ENCODE assay signal across 19 cellular contexts in the genomic region with DNA sequence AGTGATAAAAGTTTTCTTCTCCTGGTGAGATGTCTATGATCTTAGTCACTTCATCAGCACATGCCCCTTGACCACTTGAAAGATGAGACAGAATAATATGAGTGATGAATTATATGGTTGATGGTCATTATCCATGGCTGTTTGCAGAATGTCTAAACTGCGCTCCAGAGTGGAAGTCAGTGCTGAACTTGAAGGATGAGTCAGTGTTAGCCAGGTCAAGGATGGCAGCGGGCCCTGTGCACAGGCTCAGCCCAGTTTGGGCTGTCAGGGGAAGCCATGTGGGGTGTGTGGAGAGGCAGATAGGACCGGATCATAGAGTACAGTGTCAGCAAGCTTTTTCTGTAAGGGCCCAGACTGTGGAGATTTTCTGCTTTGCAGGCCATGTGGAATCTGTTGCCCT.
DNase-seq lines count a peak whose midpoint lies in the region; ATAC-seq, FAIRE-seq and TF ChIP-seq lines count a peak whose summit lies in the region.
"Had no signal": no experiment of that assay in that cellular context is flagged by ENCODE, and none has a peak within 500 bp of the region (broad histone marks: within the 10 kb centered on the region; RNA-seq: fewer than 3 reads in every experiment).

No MANE protein-coding gene starts in this region.

- peak overlapping the region; percentile 68 for H3K27ac Mint-ChIP-seq in activated T-helper 1 cell treated with anti-CD3 and anti-CD28 coated beads, Interleukin-12 subunit alpha, Interleukin-12 subunit beta, Interleukin-2, Interleukin-4 antibody, amounts not matched to agents 30 ng/mL and 10 ng/mL and 1 ng/mL, durations not matched to agents 14 hours and 24 hours and 36 hours
- H3K27ac Mint-ChIP-seq: IgD-negative memory B cell had no signal

- no peak overlapping the region for H3K4me3 Mint-ChIP-seq in activated T-helper 1 cell treated with anti-CD3 and anti-CD28 coated beads, Interleukin-12 subunit alpha, Interleukin-12 subunit beta, Interleukin-2, Interleukin-4 antibody, amounts not matched to agents 30 ng/mL and 10 ng/mL and 1 ng/mL, durations not matched to agents 14 hours and 24 hours and 36 hours
- H3K4me3 Mint-ChIP-seq: IgD-negative memory B cell had no signal

- H3K27ac ChIP-seq in ascending aorta (no peak overlapping the region), small intestine (ENCODE audit: low read depth in 1 of 2, low read length in 1 of 2) (no peak overlapping the region)
- H3K27ac ChIP-seq: body of pancreas, tibial nerve had no signal

- H3K27me3 ChIP-seq in ascending aorta = no peaks in the 10 kb centered on the region
- H3K27me3 ChIP-seq in small intestine (ENCODE audit: control insufficient read depth in 2 of 2, insufficient read depth in 2 of 2, low read length in 2 of 2) = no peaks in the 10 kb centered on the region
- H3K27me3 ChIP-seq: body of pancreas, tibial nerve had no signal

- no peaks in the 10 kb centered on the region for H3K4me1 Mint-ChIP-seq in activated T-helper 1 cell treated with anti-CD3 and anti-CD28 coated beads, Interleukin-12 subunit alpha, Interleukin-12 subunit beta, Interleukin-2, Interleukin-4 antibody, amounts not matched to agents 30 ng/mL and 10 ng/mL and 1 ng/mL, durations not matched to agents 14 hours and 24 hours and 36 hours (ENCODE audit: low read depth)
- H3K4me1 Mint-ChIP-seq: IgD-negative memory B cell had no signal

- no peaks in the 10 kb centered on the region for H3K4me1 ChIP-seq in ascending aorta
- H3K4me1 ChIP-seq in small intestine (ENCODE audit: control insufficient read depth in 2 of 2, insufficient read depth in 1 of 2, low read depth in 1 of 2, low read length in 1 of 2) = peaks cover 0 to 3% of the 10 kb centered on the region in 2 donors

- FAIRE-seq in small intestine (lab: Jason Lieb, UNC) = no peak
- FAIRE-seq: GM12892 had no signal

- H3K9me3 Mint-ChIP-seq in activated T-helper 1 cell treated with anti-CD3 and anti-CD28 coated beads, Interleukin-12 subunit alpha, Interleukin-12 subunit beta, Interleukin-2, Interleukin-4 antibody, amounts not matched to agents 30 ng/mL and 10 ng/mL and 1 ng/mL, durations not matched to agents 14 hours and 24 hours and 36 hours = no peaks in the 10 kb centered on the region
- H3K9me3 Mint-ChIP-seq: IgD-negative memory B cell had no signal

- no peaks in the 10 kb centered on the region for H3K9me3 ChIP-seq in ascending aorta
- no peaks in the 10 kb centered on the region for H3K9me3 ChIP-seq in small intestine (ENCODE audit: control insufficient read depth, low read depth)
- H3K9me3 ChIP-seq: body of pancreas, tibial nerve had no signal

- H3K4me3 ChIP-seq in ascending aorta (no peak overlapping the region), small intestine (ENCODE audit: low read depth in 1 of 2, low read length in 2 of 2) (no peak overlapping the region)
- H3K4me3 ChIP-seq: body of pancreas, tibial nerve had no signal

- no peak for TF ChIP-seq CTCF in ascending aorta (IDR thresholded peaks at IDR 0.05)

- ATAC-seq in HG03039 (IDR thresholded peaks at IDR 0.05; ENCODE audit: unreplicated experiment) = no peak
- ATAC-seq in HG02642 (IDR thresholded peaks at IDR 0.05; ENCODE audit: poor library complexity, unreplicated experiment) = no peak
- ATAC-seq: body of pancreas had no signal

- WGBS in small intestine, 3 donors = 91 to 95% (median 91%) methylated on average over 3 of the region's 3 CpGs

- no peaks in the 10 kb centered on the region for H3K27me3 Mint-ChIP-seq in activated T-helper 1 cell treated with anti-CD3 and anti-CD28 coated beads, Interleukin-12 subunit alpha, Interleukin-12 subunit beta, Interleukin-2, Interleukin-4 antibody, amounts not matched to agents 30 ng/mL and 10 ng/mL and 1 ng/mL, durations not matched to agents 14 hours and 24 hours and 36 hours (ENCODE audit: insufficient read depth)
- H3K27me3 Mint-ChIP-seq: IgD-negative memory B cell had no signal

- peaks cover 11 to 25% of the 10 kb centered on the region in 2 donors for H3K36me3 ChIP-seq in ascending aorta
- peaks cover 0 to 12% of the 10 kb centered on the region in 2 donors for H3K36me3 ChIP-seq in small intestine (ENCODE audit: control insufficient read depth in 2 of 2, insufficient read depth in 2 of 2, low read length in 2 of 2)

- intact Hi-C loops in activated T-helper 1 cell treated with anti-CD3 and anti-CD28 coated beads, Interleukin-12 subunit alpha, Interleukin-12 subunit beta, Interleukin-2, Interleukin-4 antibody, amounts not matched to agents 30 ng/mL and 10 ng/mL and 1 ng/mL, durations not matched to agents 14 hours and 24 hours and 36 hours (cut with micrococcal nuclease) = no loop called here
- intact Hi-C loops in ascending aorta (cut with DNase I) = no loop called here

- in situ Hi-C loops in ACHN (cut with HindIII; ENCODE audit: low pct_ligation_motif_present, low pct_unique_long_range_greater_than_20kb, low sequenced_read_pairs) = no loop called here

- peaks cover 15% of the 10 kb centered on the region for H3K36me3 Mint-ChIP-seq in activated T-helper 1 cell treated with anti-CD3 and anti-CD28 coated beads, Interleukin-12 subunit alpha, Interleukin-12 subunit beta, Interleukin-2, Interleukin-4 antibody, amounts not matched to agents 30 ng/mL and 10 ng/mL and 1 ng/mL, durations not matched to agents 14 hours and 24 hours and 36 hours (ENCODE audit: low read depth)

- DNase-seq in ACHN = peak; percentile 85
- DNase-seq in HCEC 1CT = peak; percentile 51
- DNase-seq in activated T-helper 1 cell treated with anti-CD3 and anti-CD28 coated beads, Interleukin-12 subunit alpha, Interleukin-12 subunit beta, Interleukin-2, Interleukin-4 antibody, amounts not matched to agents 30 ng/mL and 10 ng/mL and 1 ng/mL, durations not matched to agents 14 hours and 24 hours and 36 hours (ENCODE audit: low spot score) = no peak
- DNase-seq in glomerular visceral epithelial cell (ENCODE audit: extremely low spot score) = peak; percentile 93
- DNase-seq in ascending aorta (ENCODE audit: low spot score in 2 of 2) = no peak
- DNase-seq in small intestine = no peak
- DNase-seq: AML-193; body of pancreas; DND-41; effector memory CD4-positive, alpha-beta T cell; NCI-H1436; NCI-H524; RPMI8226; stimulated activated CD8-positive, alpha-beta memory T cell treated with anti-CD3 and anti-CD28 coated beads, Interleukin-4, amount 100 ng/mL, for 48 hours had no signal

Comparison
In these comparisons a context has a peak if more than half of its experiments do, and no peak if none do; other contexts are left out.
1. DNase-seq: peak in ACHN (single experiment), HCEC 1CT (single experiment) and glomerular visceral epithelial cell (single experiment); none in activated T-helper 1 cell treated with anti-CD3 and anti-CD28 coated beads, Interleukin-12 subunit alpha, Interleukin-12 subunit beta, Interleukin-2, Interleukin-4 antibody, amounts not matched to agents 30 ng/mL and 10 ng/mL and 1 ng/mL, durations not matched to agents 14 hours and 24 hours and 36 hours (single experiment), ascending aorta (0 of 2) and small intestine (single experiment).